Comparison of ENCODE assay signal across 15 cellular contexts in genomic region chrX:30992381-30992904, GRCh38.
DNase-seq lines count a peak whose midpoint lies in the region; FAIRE-seq lines count a peak whose summit lies in the region.
"Had no signal": no experiment of that assay in that cellular context is flagged by ENCODE, and none has a peak within 500 bp of the region (broad histone marks: within the 10 kb centered on the region; RNA-seq: fewer than 3 reads in every experiment).

No MANE protein-coding gene starts in this region.

- peak overlapping the region; percentile 34 for H3K4me3 Mint-ChIP-seq in T-helper 2 cell treated with Interferon-gamma antibody and Interleukin-4, amounts not matched to agents 5 μg/mL and 100 μg/mL, for 36 hours

- peaks cover 15% of the 10 kb centered on the region for H3K27me3 Mint-ChIP-seq in T-helper 2 cell treated with Interferon-gamma antibody and Interleukin-4, amounts not matched to agents 5 μg/mL and 100 μg/mL, for 36 hours (ENCODE audit: low read depth)

- H3K4me1 Mint-ChIP-seq in T-helper 2 cell treated with Interferon-gamma antibody and Interleukin-4, amounts not matched to agents 5 μg/mL and 100 μg/mL, for 36 hours (ENCODE audit: low read depth): peaks cover 28% of the 10 kb centered on the region

- H3K36me3 Mint-ChIP-seq in T-helper 2 cell treated with Interferon-gamma antibody and Interleukin-4, amounts not matched to agents 5 μg/mL and 100 μg/mL, for 36 hours (ENCODE audit: low read depth): no peaks in the 10 kb centered on the region

- no peaks in the 10 kb centered on the region for H3K9me3 Mint-ChIP-seq in T-helper 2 cell treated with Interferon-gamma antibody and Interleukin-4, amounts not matched to agents 5 μg/mL and 100 μg/mL, for 36 hours

- peak; percentile 68 for DNase-seq in DMS153 treated with DMSO at 0.1 percent for 48 hours (lab: John Stamatoyannopoulos, UW; ENCODE audit: unreplicated experiment)
- DNase-seq in NCI-H1105 treated with DMSO at 0.1 percent for 48 hours (lab: John Stamatoyannopoulos, UW): peak; percentile 91
- DNase-seq in T-helper 2 cell treated with Interferon-gamma antibody and Interleukin-4, amounts not matched to agents 5 μg/mL and 100 μg/mL, for 36 hours (ENCODE audit: low spot score): no peak
- peak; percentile 22 for DNase-seq in medulla oblongata (ENCODE audit: extremely low spot score)
- no peak for DNase-seq in GM19239 (ENCODE audit: insufficient read length, low spot score)
- DNase-seq in nucleus accumbens (lab: John Stamatoyannopoulos, UW): no peak
- DNase-seq in 8988T: no peak
- no peak for DNase-seq in NCI-H2227 (lab: John Stamatoyannopoulos, UW; ENCODE audit: unreplicated experiment)
- DNase-seq: AML-193; cortex of kidney; H7; islet precursor cell; NK-92 treated with Interleukin-12 subunit alpha and Interleukin-12 subunit beta, amount 100 ng/mL, for 24 hours; right cardiac atrium; stimulated activated naive CD4-positive, alpha-beta T cell had no signal

- no peak for FAIRE-seq in GM19239 (lab: Jason Lieb, UNC)

- peak overlapping the region; percentile 6 for H3K27ac Mint-ChIP-seq in T-helper 2 cell treated with Interferon-gamma antibody and Interleukin-4, amounts not matched to agents 5 μg/mL and 100 μg/mL, for 36 hours

Comparison
In these comparisons a context has a peak if more than half of its experiments do, and no peak if none do; other contexts are left out.
1. DNase-seq: peak in DMS153 treated with DMSO at 0.1 percent for 48 hours (single experiment), NCI-H1105 treated with DMSO at 0.1 percent for 48 hours (single experiment) and medulla oblongata (single experiment); none in T-helper 2 cell treated with Interferon-gamma antibody and Interleukin-4, amounts not matched to agents 5 μg/mL and 100 μg/mL, for 36 hours (single experiment), GM19239 (single experiment), nucleus accumbens (0 of 56), 8988T (single experiment) and NCI-H2227 (single experiment).